Comparison of ENCODE assay signal across 1 cellular context in the genomic region with DNA sequence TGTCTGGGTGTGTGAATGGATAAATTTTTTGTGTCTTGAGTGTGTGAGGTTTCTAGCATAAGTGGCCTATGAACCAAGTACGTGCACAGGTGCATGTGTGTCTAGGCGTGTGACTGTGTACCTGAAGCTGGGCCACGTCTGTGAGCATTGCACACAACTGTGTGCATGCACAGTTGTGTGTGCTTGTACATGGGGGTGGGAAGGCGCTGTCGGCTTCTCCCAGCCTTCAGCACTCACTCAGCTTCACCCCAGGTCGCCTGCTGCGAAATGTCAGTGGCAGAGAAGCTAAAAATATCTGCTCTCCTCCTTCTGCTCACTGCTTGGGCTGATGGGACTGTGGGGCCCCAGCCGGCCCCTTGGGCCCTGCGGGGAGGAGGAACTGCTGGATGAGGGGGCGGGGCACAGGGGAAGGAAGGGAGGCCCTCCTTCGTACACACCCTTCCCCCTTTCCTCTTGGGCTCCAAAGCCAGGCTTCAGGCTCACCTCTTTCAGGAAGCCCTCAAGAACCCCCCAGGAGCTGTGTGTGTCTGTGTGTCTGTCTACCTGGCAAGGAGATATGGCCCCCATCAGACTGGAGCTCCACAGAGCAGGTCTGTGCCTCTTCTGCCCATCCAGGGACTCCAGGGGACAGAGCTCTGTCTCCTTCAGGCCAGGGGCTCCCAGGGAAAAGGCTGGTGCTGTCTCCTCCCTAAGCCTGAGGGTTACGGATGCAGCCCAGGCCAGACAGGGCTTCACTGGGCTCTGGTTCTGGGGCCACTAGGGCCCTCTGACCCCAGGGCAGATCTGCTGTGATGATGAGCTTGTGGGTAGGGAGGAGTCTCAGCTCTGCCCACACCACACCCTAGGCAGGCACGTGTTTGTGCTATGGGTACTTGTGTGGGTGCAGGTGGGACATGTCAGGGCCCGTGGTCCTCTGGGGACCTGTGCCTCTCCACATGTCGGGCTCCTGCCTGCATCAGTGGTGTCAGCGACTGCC.
TF ChIP-seq lines count a peak whose summit lies in the region.

No MANE protein-coding gene starts in this region.

TF ChIP-seq in HepG2, 621 proteins besides CTCF, POLR2A, EP300 and RAD21 (continues in another document):
- TF ChIP-seq ZNF235 (CRISPR knock-in tag; IDR thresholded peaks at IDR 0.05; ENCODE audit: borderline replicate concordance) (no peak), YY1 (IDR thresholded peaks at IDR 0.05; ENCODE audit: insufficient read depth, insufficient replicate concordance, low read depth, low read length) (no peak), ZSCAN29 (CRISPR knock-in tag; conservative IDR thresholded peaks at IDR 0.05) (no peak), EEA1 (CRISPR knock-in tag; IDR thresholded peaks at IDR 0.05; ENCODE audit: borderline replicate concordance) (no peak), CSRNP2 (CRISPR knock-in tag; conservative IDR thresholded peaks at IDR 0.05; ENCODE audit: low read depth) (no peak), ZNF557 (CRISPR knock-in tag; IDR thresholded peaks at IDR 0.05) (no peak), CHCHD3 (CRISPR knock-in tag; IDR thresholded peaks at IDR 0.05) (no peak), TGIF2 (CRISPR knock-in tag; IDR thresholded peaks at IDR 0.05) (no peak), ZNF788 (CRISPR knock-in tag; IDR thresholded peaks at IDR 0.05; ENCODE audit: borderline replicate concordance) (peak; percentile 18; the same call in 1 of the 2 replicates), ZNF646 (CRISPR knock-in tag; IDR thresholded peaks at IDR 0.05) (peak; percentile 53), SOX6 (IDR thresholded peaks at IDR 0.05) (no peak), SOX6 (CRISPR knock-in tag; IDR thresholded peaks at IDR 0.05) (0 out of 2 replicates have a peak, but pooled peaks have one; percentile 19), TBX2 (CRISPR knock-in tag; IDR thresholded peaks at IDR 0.05; ENCODE audit: borderline replicate concordance) (peak; percentile 51), ZNF180 (CRISPR knock-in tag; IDR thresholded peaks at IDR 0.05; ENCODE audit: borderline replicate concordance, low read depth) (no peak), SETDB1 (CRISPR knock-in tag; IDR thresholded peaks at IDR 0.05; ENCODE audit: borderline replicate concordance) (0 out of 2 replicates have a peak, but pooled peaks have one; percentile 42), ZNF607 (CRISPR knock-in tag; IDR thresholded peaks at IDR 0.05; ENCODE audit: borderline replicate concordance) (no peak), ZBTB37 (CRISPR knock-in tag; IDR thresholded peaks at IDR 0.05) (0 out of 2 replicates have a peak, but pooled peaks have one; percentile 29), BRCA1 (CRISPR knock-in tag; IDR thresholded peaks at IDR 0.05) (no peak), SPEN (CRISPR knock-in tag; IDR thresholded peaks at IDR 0.05; ENCODE audit: low read depth) (0 out of 2 replicates have a peak, but pooled peaks have one; percentile 35), HMGA1 (CRISPR knock-in tag; conservative IDR thresholded peaks at IDR 0.05) (no peak), HDAC2 (CRISPR knock-in tag; IDR thresholded peaks at IDR 0.05) (no peak), PITX1 (CRISPR knock-in tag; IDR thresholded peaks at IDR 0.05) (no peak), DR1 (CRISPR knock-in tag; IDR thresholded peaks at IDR 0.05) (no peak), KMT2B (CRISPR knock-in tag; IDR thresholded peaks at IDR 0.05) (no peak), RBFOX2 (IDR thresholded peaks at IDR 0.05; ENCODE audit: low read depth, low read length) (no peak), LCORL (IDR thresholded peaks at IDR 0.05) (no peak), LCORL (CRISPR knock-in tag; IDR thresholded peaks at IDR 0.05) (no peak), ZFYVE20 (CRISPR knock-in tag; IDR thresholded peaks at IDR 0.05; ENCODE audit: borderline replicate concordance, low read depth) (no peak), SNAPC2 (CRISPR knock-in tag; IDR thresholded peaks at IDR 0.05) (no peak), CHD2 (IDR thresholded peaks at IDR 0.05; ENCODE audit: low read depth, low read length) (no peak), MYNN (CRISPR knock-in tag; IDR thresholded peaks at IDR 0.05; ENCODE audit: low read depth) (no peak), KLF9 (CRISPR knock-in tag; IDR thresholded peaks at IDR 0.05; ENCODE audit: low read depth) (no peak), ZNF44 (CRISPR knock-in tag; IDR thresholded peaks at IDR 0.05) (no peak), ZNF569 (CRISPR knock-in tag; IDR thresholded peaks at IDR 0.05; ENCODE audit: borderline replicate concordance) (no peak), ZNF263 (CRISPR knock-in tag; IDR thresholded peaks at IDR 0.05) (peak; percentile 87), SAFB2 (CRISPR knock-in tag; IDR thresholded peaks at IDR 0.05; ENCODE audit: borderline replicate concordance, low read depth) (no peak), PCBP2 (optimal IDR thresholded peaks at IDR 0.05; ENCODE audit: low read depth, low read length, poor library complexity, severe bottlenecking) (no peak)
- TF ChIP-seq, protein P1, sequence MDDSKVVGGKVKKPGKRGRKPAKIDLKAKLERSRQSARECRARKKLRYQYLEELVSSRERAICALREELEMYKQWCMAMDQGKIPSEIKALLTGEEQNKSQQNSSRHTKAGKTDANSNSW (CRISPR knock-in tag; IDR thresholded peaks at IDR 0.05; ENCODE audit: borderline replicate concordance): no peak
- TF ChIP-seq, protein P2, sequence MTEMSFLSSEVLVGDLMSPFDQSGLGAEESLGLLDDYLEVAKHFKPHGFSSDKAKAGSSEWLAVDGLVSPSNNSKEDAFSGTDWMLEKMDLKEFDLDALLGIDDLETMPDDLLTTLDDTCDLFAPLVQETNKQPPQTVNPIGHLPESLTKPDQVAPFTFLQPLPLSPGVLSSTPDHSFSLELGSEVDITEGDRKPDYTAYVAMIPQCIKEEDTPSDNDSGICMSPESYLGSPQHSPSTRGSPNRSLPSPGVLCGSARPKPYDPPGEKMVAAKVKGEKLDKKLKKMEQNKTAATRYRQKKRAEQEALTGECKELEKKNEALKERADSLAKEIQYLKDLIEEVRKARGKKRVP (CRISPR knock-in tag; IDR thresholded peaks at IDR 0.05): no peak
- TF ChIP-seq, protein P3, sequence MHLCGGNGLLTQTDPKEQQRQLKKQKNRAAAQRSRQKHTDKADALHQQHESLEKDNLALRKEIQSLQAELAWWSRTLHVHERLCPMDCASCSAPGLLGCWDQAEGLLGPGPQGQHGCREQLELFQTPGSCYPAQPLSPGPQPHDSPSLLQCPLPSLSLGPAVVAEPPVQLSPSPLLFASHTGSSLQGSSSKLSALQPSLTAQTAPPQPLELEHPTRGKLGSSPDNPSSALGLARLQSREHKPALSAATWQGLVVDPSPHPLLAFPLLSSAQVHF (CRISPR knock-in tag; IDR thresholded peaks at IDR 0.05): no peak
- TF ChIP-seq, protein P4, sequence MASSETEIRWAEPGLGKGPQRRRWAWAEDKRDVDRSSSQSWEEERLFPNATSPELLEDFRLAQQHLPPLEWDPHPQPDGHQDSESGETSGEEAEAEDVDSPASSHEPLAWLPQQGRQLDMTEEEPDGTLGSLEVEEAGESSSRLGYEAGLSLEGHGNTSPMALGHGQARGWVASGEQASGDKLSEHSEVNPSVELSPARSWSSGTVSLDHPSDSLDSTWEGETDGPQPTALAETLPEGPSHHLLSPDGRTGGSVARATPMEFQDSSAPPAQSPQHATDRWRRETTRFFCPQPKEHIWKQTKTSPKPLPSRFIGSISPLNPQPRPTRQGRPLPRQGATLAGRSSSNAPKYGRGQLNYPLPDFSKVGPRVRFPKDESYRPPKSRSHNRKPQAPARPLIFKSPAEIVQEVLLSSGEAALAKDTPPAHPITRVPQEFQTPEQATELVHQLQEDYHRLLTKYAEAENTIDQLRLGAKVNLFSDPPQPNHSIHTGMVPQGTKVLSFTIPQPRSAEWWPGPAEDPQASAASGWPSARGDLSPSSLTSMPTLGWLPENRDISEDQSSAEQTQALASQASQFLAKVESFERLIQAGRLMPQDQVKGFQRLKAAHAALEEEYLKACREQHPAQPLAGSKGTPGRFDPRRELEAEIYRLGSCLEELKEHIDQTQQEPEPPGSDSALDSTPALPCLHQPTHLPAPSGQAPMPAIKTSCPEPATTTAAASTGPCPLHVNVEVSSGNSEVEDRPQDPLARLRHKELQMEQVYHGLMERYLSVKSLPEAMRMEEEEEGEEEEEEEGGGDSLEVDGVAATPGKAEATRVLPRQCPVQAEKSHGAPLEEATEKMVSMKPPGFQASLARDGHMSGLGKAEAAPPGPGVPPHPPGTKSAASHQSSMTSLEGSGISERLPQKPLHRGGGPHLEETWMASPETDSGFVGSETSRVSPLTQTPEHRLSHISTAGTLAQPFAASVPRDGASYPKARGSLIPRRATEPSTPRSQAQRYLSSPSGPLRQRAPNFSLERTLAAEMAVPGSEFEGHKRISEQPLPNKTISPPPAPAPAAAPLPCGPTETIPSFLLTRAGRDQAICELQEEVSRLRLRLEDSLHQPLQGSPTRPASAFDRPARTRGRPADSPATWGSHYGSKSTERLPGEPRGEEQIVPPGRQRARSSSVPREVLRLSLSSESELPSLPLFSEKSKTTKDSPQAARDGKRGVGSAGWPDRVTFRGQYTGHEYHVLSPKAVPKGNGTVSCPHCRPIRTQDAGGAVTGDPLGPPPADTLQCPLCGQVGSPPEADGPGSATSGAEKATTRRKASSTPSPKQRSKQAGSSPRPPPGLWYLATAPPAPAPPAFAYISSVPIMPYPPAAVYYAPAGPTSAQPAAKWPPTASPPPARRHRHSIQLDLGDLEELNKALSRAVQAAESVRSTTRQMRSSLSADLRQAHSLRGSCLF (CRISPR knock-in tag; IDR thresholded peaks at IDR 0.05; ENCODE audit: borderline replicate concordance): no peak
- TF ChIP-seq, protein P5, sequence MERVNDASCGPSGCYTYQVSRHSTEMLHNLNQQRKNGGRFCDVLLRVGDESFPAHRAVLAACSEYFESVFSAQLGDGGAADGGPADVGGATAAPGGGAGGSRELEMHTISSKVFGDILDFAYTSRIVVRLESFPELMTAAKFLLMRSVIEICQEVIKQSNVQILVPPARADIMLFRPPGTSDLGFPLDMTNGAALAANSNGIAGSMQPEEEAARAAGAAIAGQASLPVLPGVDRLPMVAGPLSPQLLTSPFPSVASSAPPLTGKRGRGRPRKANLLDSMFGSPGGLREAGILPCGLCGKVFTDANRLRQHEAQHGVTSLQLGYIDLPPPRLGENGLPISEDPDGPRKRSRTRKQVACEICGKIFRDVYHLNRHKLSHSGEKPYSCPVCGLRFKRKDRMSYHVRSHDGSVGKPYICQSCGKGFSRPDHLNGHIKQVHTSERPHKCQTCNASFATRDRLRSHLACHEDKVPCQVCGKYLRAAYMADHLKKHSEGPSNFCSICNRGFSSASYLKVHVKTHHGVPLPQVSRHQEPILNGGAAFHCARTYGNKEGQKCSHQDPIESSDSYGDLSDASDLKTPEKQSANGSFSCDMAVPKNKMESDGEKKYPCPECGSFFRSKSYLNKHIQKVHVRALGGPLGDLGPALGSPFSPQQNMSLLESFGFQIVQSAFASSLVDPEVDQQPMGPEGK (CRISPR knock-in tag; IDR thresholded peaks at IDR 0.05): peak; percentile 39; the same call in 1 of the 2 replicates
